21 cellular contexts compared by ENCODE assay signal in the genomic region with DNA sequence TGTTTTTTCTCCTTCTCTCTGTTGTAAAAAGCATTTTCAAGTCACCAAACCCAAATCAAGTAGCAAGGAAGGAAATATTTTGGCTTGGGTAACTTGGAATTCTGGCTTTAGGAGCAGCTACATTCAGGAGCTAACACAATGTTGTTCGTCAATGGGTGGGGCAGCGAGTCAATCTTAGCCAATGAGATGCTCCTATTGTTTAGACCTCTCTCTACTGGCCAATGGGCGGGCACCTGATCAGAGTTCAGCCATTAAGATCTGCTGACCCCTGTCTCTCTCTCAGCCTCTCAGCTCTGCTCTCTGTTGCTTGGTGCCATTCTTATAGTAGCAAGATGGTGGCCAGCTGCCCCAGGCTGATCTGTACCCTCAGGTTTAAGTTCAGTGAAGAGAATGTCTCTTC.
DNase-seq lines count a peak whose midpoint lies in the region; ATAC-seq, FAIRE-seq and TF ChIP-seq lines count a peak whose summit lies in the region.
"Had no signal": no experiment of that assay in that cellular context is flagged by ENCODE, and none has a peak within 500 bp of the region (broad histone marks: within the 10 kb centered on the region; RNA-seq: fewer than 3 reads in every experiment).

No MANE protein-coding gene starts in this region.

- H3K23ac ChIP-seq in H1 (ENCODE audit: insufficient read length) = no peak overlapping the region

- H4K91ac ChIP-seq in H1 (replicated peaks; ENCODE audit: insufficient read length, low read length) = no peak overlapping the region

- no peaks in the 10 kb centered on the region for H3K9me2 ChIP-seq in GM23338 (ENCODE audit: insufficient read depth)
- H3K9me2 ChIP-seq in MM.1S (replicated peaks; ENCODE audit: insufficient read depth, low read length) = no peaks in the 10 kb centered on the region

- CTCF ChIA-PET in H1 (lab: Charles Lee; ENCODE audit: partially characterized antibody) = no interaction called here

- no peak for TF ChIP-seq POLR2A in H1 (IDR thresholded peaks at IDR 0.05; ENCODE audit: control extremely low read depth in 1 of 2, low read depth in 2 of 2, low read length in 2 of 2)

- H2BK120ac ChIP-seq in H1 (replicated peaks; ENCODE audit: low read depth, low read length) = no peak overlapping the region

- H3K27me3 ChIP-seq in GM23338 (ENCODE audit: insufficient read depth) (no peaks in the 10 kb centered on the region), H1 (replicated peaks in 1 of 4; ENCODE audit: control insufficient read depth in 3 of 4, extremely low read depth in 1 of 4, insufficient read depth in 3 of 4, low read length in 3 of 4) (no peaks in the 10 kb centered on the region), MM.1S (replicated peaks; ENCODE audit: insufficient read depth, low read length) (no peaks in the 10 kb centered on the region)
- H3K27me3 ChIP-seq: BLaER1 had no signal

- no peaks in the 10 kb centered on the region for H3K36me3 ChIP-seq in GM23338 (ENCODE audit: insufficient read depth)
- H3K36me3 ChIP-seq in H1 (ENCODE audit: control insufficient read depth in 2 of 4, insufficient read depth in 4 of 4, low read length in 3 of 4) = no peaks in the 10 kb centered on the region
- no peaks in the 10 kb centered on the region for H3K36me3 ChIP-seq in MM.1S (replicated peaks; ENCODE audit: insufficient read depth, low read length)
- H3K36me3 ChIP-seq: BLaER1, HAP-1 had no signal

- no peaks in the 10 kb centered on the region for H4K20me1 ChIP-seq in GM23338 (replicated peaks; ENCODE audit: insufficient read depth)
- no peaks in the 10 kb centered on the region for H4K20me1 ChIP-seq in H1 (replicated peaks in 1 of 2; ENCODE audit: control insufficient read depth in 1 of 2, insufficient read depth in 2 of 2, low read length in 2 of 2)
- no peaks in the 10 kb centered on the region for H4K20me1 ChIP-seq in MM.1S (ENCODE audit: insufficient read depth, low read length)
- H4K20me1 ChIP-seq: BLaER1 had no signal

- H3K9me3 Mint-ChIP-seq in GM23338 = no peaks in the 10 kb centered on the region; the same call in 2 of the 3 replicates
- H3K9me3 Mint-ChIP-seq: CD8-positive, alpha-beta T cell had no signal

- H3K4me3 Mint-ChIP-seq in GM23338 = no peak overlapping the region
- H3K4me3 Mint-ChIP-seq: B cell; CD4-positive, CD25-positive, alpha-beta regulatory T cell; CD8-positive, alpha-beta T cell had no signal

- FAIRE-seq in H1 (lab: Jason Lieb, UNC) = no peak
- FAIRE-seq: A204.1, G401.6, GM12892, H54 had no signal

- no peak overlapping the region for H3K56ac ChIP-seq in H1 (replicated peaks; ENCODE audit: insufficient read length, low read depth, low read length)

- DNase-seq in NCI-H146 (lab: John Stamatoyannopoulos, UW) = peak; percentile 4
- DNase-seq in NCI-H146 treated with DMSO at 0.1 percent for 48 hours (lab: John Stamatoyannopoulos, UW; ENCODE audit: unreplicated experiment) = no peak
- DNase-seq in GM23338 (ENCODE audit: low spot score) = no peak
- DNase-seq in H1 (ENCODE audit: low read depth in 1 of 2, low spot score in 2 of 2) = no peak
- DNase-seq in MM.1S = no peak
- DNase-seq in stimulated activated CD4-positive, alpha-beta T cell treated with anti-CD3 and anti-CD28 coated beads, Interleukin-12 subunit alpha, Interleukin-12 subunit beta, amount 100 ng/mL, for 4 hours = no peak
- DNase-seq: Caco-2; CD4-positive, CD25-positive, alpha-beta regulatory T cell; CD8-positive, alpha-beta T cell; DMS153; DND-41; GM23248 had no signal

- H3K14ac ChIP-seq in H1 (ENCODE audit: insufficient read length) = no peak overlapping the region

- H3K9ac ChIP-seq in H1 (replicated peaks in 1 of 4; ENCODE audit: extremely low read depth in 1 of 4, low read depth in 3 of 4, low read length in 3 of 4) (no peak overlapping the region), MM.1S (ENCODE audit: low read length) (no peak overlapping the region)
- H3K9ac ChIP-seq: BLaER1, GM23248 had no signal

- TF ChIP-seq RAD21 in H1 (IDR thresholded peaks at IDR 0.05 in 1 of 2, conservative IDR thresholded peaks at IDR 0.05 in 1 of 2; ENCODE audit: low read depth in 2 of 2, low read length in 2 of 2) = no peak

- H3F3A ChIP-seq in GM23338 (replicated peaks; ENCODE audit: low read depth) = no peaks in the 10 kb centered on the region
- no peaks in the 10 kb centered on the region for H3F3A ChIP-seq in MM.1S (ENCODE audit: insufficient read depth, low read length)

- no peak overlapping the region for H3K4me3 ChIP-seq in GM23338
- no peak overlapping the region for H3K4me3 ChIP-seq in H1 (ENCODE audit: extremely low read depth in 1 of 4, insufficient read depth in 2 of 4, low read depth in 3 of 4, low read length in 4 of 4)
- H3K4me3 ChIP-seq in MM.1S (ENCODE audit: low read length) = no peak overlapping the region
- H3K4me3 ChIP-seq: BLaER1, GM23248, HAP-1 had no signal

- no peaks in the 10 kb centered on the region for H3K79me1 ChIP-seq in H1 (ENCODE audit: low read depth, low read length)

- no peaks in the 10 kb centered on the region for H3K23me2 ChIP-seq in H1 (ENCODE audit: low read depth, low read length)

- H2BK12ac ChIP-seq in H1 (ENCODE audit: low read depth, low read length) = no peak overlapping the region

- TF ChIP-seq EP300 in H1 (IDR thresholded peaks at IDR 0.05; ENCODE audit: borderline replicate concordance in 1 of 2, low read depth in 2 of 2, low read length in 2 of 2) = no peak

- TF ChIP-seq CTCF in GM23338 (conservative IDR thresholded peaks at IDR 0.05; ENCODE audit: low read depth in 2 of 2) = no peak
- no peak for TF ChIP-seq CTCF in H1 (IDR thresholded peaks at IDR 0.05; ENCODE audit: control extremely low read depth in 1 of 3, insufficient read depth in 1 of 3, low read depth in 1 of 3, low read length in 3 of 3)
- TF ChIP-seq CTCF in MM.1S (IDR thresholded peaks at IDR 0.05; ENCODE audit: low read length) = no peak

- H3K4me1 Mint-ChIP-seq in GM23338 = no peaks in the 10 kb centered on the region; the same call in 2 of the 3 replicates
- H3K4me1 Mint-ChIP-seq: B cell; CD4-positive, CD25-positive, alpha-beta regulatory T cell had no signal

- no peak overlapping the region for H4K5ac ChIP-seq in H1 (ENCODE audit: insufficient read length, low read depth, low read length)

- H3K18ac ChIP-seq in H1 (ENCODE audit: extremely low read depth, low read length) = no peak overlapping the region

- H3K27me3 Mint-ChIP-seq in GM23338 (ENCODE audit: insufficient read depth, low read depth, poor library complexity) = peaks cover 9% of the 10 kb centered on the region
- H3K27me3 Mint-ChIP-seq: CD4-positive, CD25-positive, alpha-beta regulatory T cell had no signal

- H2BK15ac ChIP-seq in H1 (ENCODE audit: low read length) = no peak overlapping the region

- H3K27ac Mint-ChIP-seq in GM23338 = no peak overlapping the region
- H3K27ac Mint-ChIP-seq: B cell; CD4-positive, CD25-positive, alpha-beta regulatory T cell; CD8-positive, alpha-beta T cell had no signal

- H3K4ac ChIP-seq in H1 (replicated peaks; ENCODE audit: insufficient read length, low read depth, low read length) = no peak overlapping the region

- no peak overlapping the region for H2AK5ac ChIP-seq in H1 (ENCODE audit: low read depth, low read length)

- WGBS in H1 (ENCODE audit: extremely low coverage in 1 of 2, insufficient coverage in 1 of 2, insufficient read length in 1 of 2, insufficient replicate concordance in 2 of 2, low coverage in 1 of 2, low lambda C conversion rate in 2 of 2, missing lambda C conversion rate in 1 of 2), 2 experiments = 93% methylated on average over 3 of the region's 3 CpGs; no CpG with 5 or more reads in 1 of the 2 experiments

- no peak overlapping the region for H2BK20ac ChIP-seq in H1 (ENCODE audit: low read length)

- 0 out of 2 replicates have a peak overlapping the region, but pooled peaks have one; percentile 9 for H2AFZ ChIP-seq in GM23338
- H2AFZ ChIP-seq in H1 (ENCODE audit: low read length) = peak overlapping the region; percentile 21; the same call in 1 of the 2 replicates
- no peak overlapping the region for H2AFZ ChIP-seq in MM.1S (ENCODE audit: low read length)
- H2AFZ ChIP-seq: GM23248 had no signal

- H2BK5ac ChIP-seq in H1 (ENCODE audit: low read depth, low read length) = no peak overlapping the region

- ATAC-seq in GM23338 = no peak
- ATAC-seq: CD8-positive, alpha-beta T cell had no signal

- H3K9me3 ChIP-seq in H1 (ENCODE audit: insufficient read depth in 2 of 2, low read depth in 1 of 2, low read length in 1 of 2) (no peaks in the 10 kb centered on the region), MM.1S (replicated peaks; ENCODE audit: insufficient read depth, low read length) (no peaks in the 10 kb centered on the region)
- H3K9me3 ChIP-seq: BLaER1, Caco-2, HAP-1 had no signal

- H3K27ac ChIP-seq in GM23338 (ENCODE audit: low read depth) (no peak overlapping the region), H1 (ENCODE audit: low read depth, low read length) (no peak overlapping the region), MM.1S (ENCODE audit: low read length) (no peak overlapping the region)
- H3K27ac ChIP-seq: 22Rv1, BLaER1, C4-2B, GM23248 had no signal

- no peaks in the 10 kb centered on the region for H3K79me2 ChIP-seq in GM23338 (replicated peaks; ENCODE audit: insufficient read depth)
- H3K79me2 ChIP-seq in H1 (ENCODE audit: control insufficient read depth in 1 of 2, insufficient read depth in 2 of 2, low read length in 2 of 2) = no peaks in the 10 kb centered on the region
- no peaks in the 10 kb centered on the region for H3K79me2 ChIP-seq in MM.1S (ENCODE audit: low read length)

- no peaks in the 10 kb centered on the region; the same call in 2 of the 3 replicates for H3K36me3 Mint-ChIP-seq in GM23338 (ENCODE audit: low read depth)
- H3K36me3 Mint-ChIP-seq: CD4-positive, CD25-positive, alpha-beta regulatory T cell; CD8-positive, alpha-beta T cell had no signal

- no peaks in the 10 kb centered on the region for H3K4me1 ChIP-seq in GM23338 (ENCODE audit: insufficient read depth)
- no peaks in the 10 kb centered on the region for H3K4me1 ChIP-seq in H1 (replicated peaks in 1 of 4; ENCODE audit: control insufficient read depth in 3 of 4, insufficient read depth in 4 of 4, low read length in 3 of 4)
- no peaks in the 10 kb centered on the region for H3K4me1 ChIP-seq in MM.1S (ENCODE audit: low read length)
- H3K4me1 ChIP-seq: BLaER1, Caco-2, HAP-1 had no signal

- POLR2A ChIA-PET in H1 (lab: Charles Lee; ENCODE audit: partially characterized antibody) = no interaction called here

- H3K4me2 ChIP-seq in GM23338 = no peak overlapping the region
- H3K4me2 ChIP-seq in H1 (ENCODE audit: insufficient read depth in 1 of 2, low read depth in 2 of 2, low read length in 2 of 2) = no peak overlapping the region
- no peak overlapping the region for H3K4me2 ChIP-seq in MM.1S (ENCODE audit: low read depth, low read length)
- H3K4me2 ChIP-seq: BLaER1 had no signal

- no peak overlapping the region for H4K8ac ChIP-seq in H1 (ENCODE audit: extremely low read depth, insufficient read depth, low read length)

TF ChIP-seq in GM23338, 12 proteins besides CTCF, POLR2A, EP300 and RAD21 (continues in another document):
- TF ChIP-seq CREB1 (CRISPR knock-in tag; IDR thresholded peaks at IDR 0.05; ENCODE audit: low read depth) (no peak), EZH2 (IDR thresholded peaks at IDR 0.05; ENCODE audit: low read depth, unreplicated experiment) (no peak), NANOG (IDR thresholded peaks at IDR 0.05; ENCODE audit: borderline replicate concordance) (no peak)

TF ChIP-seq in H1, 55 proteins besides CTCF, POLR2A, EP300 and RAD21:
- TF ChIP-seq NANOG (IDR thresholded peaks at IDR 0.05; ENCODE audit: insufficient read depth, low read depth, low read length, poor library complexity, severe bottlenecking) = no peak
TF ChIP-seq in H1: peak in this region for 0.
